ENCODE assay signal across 7 cellular contexts in the genomic region with DNA sequence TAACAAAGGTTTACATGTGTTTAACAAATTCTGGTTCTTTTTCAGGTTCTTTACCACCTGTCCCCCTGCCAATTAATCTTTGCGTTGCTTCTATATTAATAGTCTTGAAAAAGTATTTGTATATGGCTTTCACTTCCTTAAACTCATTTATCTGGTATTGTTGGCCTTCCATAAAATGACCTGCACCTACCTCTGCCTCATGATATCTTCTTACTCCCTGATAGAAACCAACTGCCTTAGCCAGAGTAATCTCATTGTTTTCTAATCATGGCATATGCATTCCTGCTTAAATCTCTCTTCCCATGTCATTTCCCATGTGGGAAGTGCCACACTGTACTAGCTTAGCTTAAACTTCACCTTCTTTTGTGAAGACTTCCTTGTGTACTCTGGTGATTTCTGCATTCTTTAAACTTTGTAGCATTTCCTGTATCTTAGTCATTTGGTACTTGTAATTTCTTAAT. TPM values are rescaled to one million over a fixed set of nuclear protein-coding genes. Genes with fewer than 3 reads are reported as not detected.
A peak's percentile ranks its signal among the peaks of the same experiment; 100 is the strongest.
DNase-seq lines count a peak whose midpoint lies in the region; ATAC-seq and TF ChIP-seq lines count a peak whose summit lies in the region.

No MANE protein-coding gene starts in this region.

- no peaks in the 10 kb centered on the region for H3K36me3 ChIP-seq in mucosa of descending colon (ENCODE audit: low read depth)
- H3K36me3 ChIP-seq in BE2C, result peaks cover 5% of the 10 kb centered on the region
- no peaks in the 10 kb centered on the region for H3K36me3 ChIP-seq in psoas muscle (ENCODE audit: insufficient read depth in 1 of 2, low read depth in 1 of 2)

- intact Hi-C loops in mucosa of descending colon (cut with DNase I, micrococcal nuclease) (no loop called here), psoas muscle (cut with DNase I) (no loop called here)

- 69 to 74% (median 73%) methylated on average over 1 of the region's 1 CpG for WGBS in psoas muscle, 3 donors

- no peaks in the 10 kb centered on the region for H3K9me3 ChIP-seq in mucosa of descending colon
- H3K9me3 ChIP-seq in BE2C, result no peaks in the 10 kb centered on the region
- H3K9me3 ChIP-seq in psoas muscle, result no peaks in the 10 kb centered on the region

- no peaks in the 10 kb centered on the region for H3K27me3 ChIP-seq in BE2C
- no peaks in the 10 kb centered on the region for H3K27me3 ChIP-seq in psoas muscle (ENCODE audit: insufficient read depth in 3 of 3, low read length in 2 of 3)

- H3K27ac ChIP-seq in psoas muscle, result no peak overlapping the region

- peak; percentile 65 for ATAC-seq in GM18868 (IDR thresholded peaks at IDR 0.05; ENCODE audit: unreplicated experiment)
- peak; percentile 56 for ATAC-seq in HG02571 (IDR thresholded peaks at IDR 0.05; ENCODE audit: unreplicated experiment)
- peak; percentile 27 for ATAC-seq in mucosa of descending colon
- ATAC-seq in psoas muscle, result no peak

- DNase-seq in NOMO-1 treated with dmso at 0.1 percent for 144 hours (lab: John Stamatoyannopoulos, UW; ENCODE audit: unreplicated experiment) (peak; percentile 15), mucosa of descending colon (no peak), BE2C (no peak), psoas muscle (no peak), COR-L47 (lab: John Stamatoyannopoulos, UW) (no peak)

- H3K4me1 ChIP-seq in mucosa of descending colon (ENCODE audit: low read depth) (peaks cover 33% of the 10 kb centered on the region), BE2C (peaks cover 24% of the 10 kb centered on the region), psoas muscle (peaks cover 49% of the 10 kb centered on the region)

- TF ChIP-seq CTCF in mucosa of descending colon (IDR thresholded peaks at IDR 0.05), result no peak
- no peak for TF ChIP-seq CTCF in BE2C (IDR thresholded peaks at IDR 0.05; ENCODE audit: low read depth, low read length)
- TF ChIP-seq CTCF in psoas muscle (IDR thresholded peaks at IDR 0.05), result no peak

- no peak overlapping the region for H3K4me3 ChIP-seq in mucosa of descending colon
- no peak overlapping the region for H3K4me3 ChIP-seq in BE2C (ENCODE audit: low read depth, low read length)
- H3K4me3 ChIP-seq in psoas muscle, result no peak overlapping the region

RNA-seq across cellular contexts. Expression of gene SMG7, which starts 8.7 kb away (rescaled TPM):
- total RNA-seq in mucosa of descending colon (10 to 100 TPM; 62.7 to 69.9 (median 66.4) TPM), psoas muscle (10 to 100 TPM; 21.1 to 40.3 (median 32.1) TPM)
- 46.9 TPM for polyA plus RNA-seq in BE2C (2012; ENCODE audit: insufficient read depth, insufficient read length, low read depth)
- polyA plus RNA-seq in psoas muscle, result 10 to 100 TPM; 14.1 to 26.4 (median 22.9) TPM

Comparison
In these comparisons a context has a peak if more than half of its experiments do, and no peak if none do; other contexts are left out.
1. ATAC-seq: peak in GM18868 (single experiment), HG02571 (single experiment) and mucosa of descending colon (single experiment); none in psoas muscle (0 of 4).